Comparison of ENCODE assay signal across 1 cellular context in the genomic region with DNA sequence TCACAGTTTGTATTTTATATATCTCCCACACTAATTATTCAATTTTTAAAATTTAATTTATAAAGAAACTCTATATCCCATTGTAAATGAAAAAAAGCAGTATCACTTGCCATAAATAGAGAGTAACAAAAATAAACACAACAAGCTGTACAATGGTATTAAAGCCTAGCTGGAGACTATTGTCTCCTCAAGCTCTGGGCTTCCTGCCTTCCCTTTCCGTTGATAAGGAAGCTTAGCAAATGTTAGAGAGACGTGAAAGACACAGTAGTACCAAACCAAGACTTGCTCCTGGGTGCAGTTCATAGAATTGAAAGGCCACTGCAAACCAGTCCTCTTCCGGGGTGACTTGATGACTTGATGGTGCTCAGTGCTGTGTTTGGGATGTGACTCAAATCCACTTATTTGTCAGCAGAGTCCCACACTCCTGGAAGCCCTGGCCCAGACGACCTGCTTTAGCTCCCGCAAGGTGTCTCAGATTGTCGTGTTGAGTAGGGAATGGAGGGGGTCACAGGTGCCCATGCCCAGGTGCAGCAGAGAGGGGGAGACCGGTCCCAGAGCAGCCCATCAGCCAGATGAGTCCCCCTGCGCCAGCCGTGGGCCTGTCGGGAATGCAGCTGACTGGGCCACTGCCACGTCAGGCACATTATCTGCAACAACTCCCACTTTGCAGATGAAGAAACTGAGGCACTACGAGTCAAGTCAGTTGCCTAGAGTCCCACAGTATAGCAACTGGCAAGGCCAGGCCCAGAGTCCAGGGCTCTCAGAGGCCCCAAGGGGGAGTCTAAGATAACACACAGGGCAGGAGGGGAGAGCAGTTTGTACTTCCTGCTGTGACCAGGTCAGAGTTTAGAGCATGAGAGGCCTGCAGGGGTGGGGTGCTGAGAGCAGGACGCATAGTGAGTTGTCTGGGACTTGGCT.
A peak's percentile ranks its signal among the peaks of the same experiment; 100 is the strongest.
TF ChIP-seq lines count a peak whose summit lies in the region.

No MANE protein-coding gene starts in this region.

TF ChIP-seq in endothelial cell of umbilical vein, 7 proteins besides CTCF, POLR2A, EP300 and RAD21:
- TF ChIP-seq JUN (IDR thresholded peaks at IDR 0.05; ENCODE audit: borderline replicate concordance, insufficient read depth, insufficient read length, low read depth) (no peak), FOS (IDR thresholded peaks at IDR 0.05; ENCODE audit: borderline replicate concordance, insufficient read depth, low read length) (no peak), MYC (IDR thresholded peaks at IDR 0.05; ENCODE audit: low read depth, low read length) (no peak), GATA2 (IDR thresholded peaks at IDR 0.05; ENCODE audit: insufficient read depth, insufficient read length, low read depth, low read length) (peak; percentile 14), EZH2 (IDR thresholded peaks at IDR 0.05; ENCODE audit: borderline replicate concordance, low read depth, low read length, severe bottlenecking) (no peak), POLR2AphosphoS5 (IDR thresholded peaks at IDR 0.05; ENCODE audit: insufficient read depth, low read depth, low read length) (peak; percentile 6)
- TF ChIP-seq, protein P1, sequence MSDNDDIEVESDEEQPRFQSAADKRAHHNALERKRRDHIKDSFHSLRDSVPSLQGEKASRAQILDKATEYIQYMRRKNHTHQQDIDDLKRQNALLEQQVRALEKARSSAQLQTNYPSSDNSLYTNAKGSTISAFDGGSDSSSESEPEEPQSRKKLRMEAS (IDR thresholded peaks at IDR 0.05; ENCODE audit: insufficient read depth, insufficient read length) = no peak
